38 cellular contexts compared by ENCODE assay signal in the genomic region with DNA sequence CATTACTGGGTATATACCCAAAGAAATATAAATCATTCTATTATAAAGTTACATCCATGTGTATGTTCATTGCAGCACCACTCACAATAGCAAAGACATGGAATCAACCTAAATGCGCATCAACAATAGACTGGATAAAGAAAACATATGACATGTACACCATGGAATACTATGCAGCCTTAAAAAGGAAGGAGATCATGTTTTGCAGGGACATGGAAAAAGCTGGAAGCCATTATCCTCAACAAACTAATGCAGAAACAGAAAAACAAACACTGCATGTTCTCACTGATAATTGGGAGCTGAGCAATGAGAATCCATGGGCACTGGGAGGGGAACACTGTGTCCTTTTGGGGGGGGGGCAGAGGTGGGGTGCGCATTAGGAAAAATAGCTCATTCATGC. TPM values are rescaled to one million over a fixed set of nuclear protein-coding genes. Genes with fewer than 3 reads are reported as not detected.
"Had no signal": no experiment of that assay in that cellular context is flagged by ENCODE, and none has a peak within 500 bp of the region (broad histone marks: within the 10 kb centered on the region; RNA-seq: fewer than 3 reads in every experiment).

No MANE protein-coding gene starts in this region.

- H3K36me3 ChIP-seq: MG63 had no signal

- H3K9me3 ChIP-seq: MG63 had no signal

- H3K27me3 ChIP-seq: MG63 had no signal

- DNase-seq: Karpas-422, Kasumi-1, MG63, MM.1S, MV-4-11, NCI-H1048, NCI-H1092, NCI-H1092 treated with DMSO at 0.1 percent for 48 hours, NCI-H1105, NCI-H1105 treated with DMSO at 0.1 percent for 48 hours, NCI-H1417, NCI-H1417 treated with DMSO at 0.1 percent for 48 hours, NCI-H1436, NCI-H1436 treated with DMSO at 0.1 percent for 48 hours, NCI-H146, NCI-H1694, NCI-H1694 treated with DMSO at 0.1 percent for 48 hours, NCI-H187, NCI-H187 treated with DMSO at 0.1 percent for 48 hours, NCI-H1930, NCI-H2029, NCI-H2029 treated with DMSO at 0.1 percent for 48 hours, NCI-H2081, NCI-H2081 treated with DMSO at 0.1 percent for 48 hours, NCI-H2107, NCI-H2171, NCI-H2171 treated with DMSO at 0.1 percent for 48 hours, NCI-H2227 treated with DMSO at 0.1 percent for 48 hours, NCI-H226, NCI-H345, NCI-H446, NCI-H446 treated with DMSO at 0.1 percent for 48 hours, NCI-H510A, NCI-H510A treated with DMSO at 0.1 percent for 48 hours had no signal

- H3K4me3 ChIP-seq: MG63 had no signal

RNA-seq across cellular contexts. Expression of gene HLA-G, which starts 50.9 kb away (rescaled TPM):
- total RNA-seq: LHCN-M2, M059J, MCF 10A, NCI-H460 had no signal
